23 cellular contexts compared by ENCODE assay signal in genomic region chr4:76484654-76485053, GRCh38. TPM values are rescaled to one million over a fixed set of nuclear protein-coding genes. Genes with fewer than 3 reads are reported as not detected.
"Had no signal": no experiment of that assay in that cellular context is flagged by ENCODE, and none has a peak within 500 bp of the region (broad histone marks: within the 10 kb centered on the region; RNA-seq: fewer than 3 reads in every experiment).

No MANE protein-coding gene starts in this region.

- H3K4me1 Mint-ChIP-seq: activated CD4-positive, alpha-beta T cell treated with anti-CD3 and anti-CD28 coated beads, Interleukin-2, amount 10 ng/mL, durations not matched to agents 7 days and 5 days; activated CD8-positive, alpha-beta memory T cell treated with anti-CD3 and anti-CD28 coated beads, Interleukin-2, amount 10 ng/mL, durations not matched to agents 7 days and 5 days; activated naive CD4-positive, alpha-beta T cell treated with anti-CD3 and anti-CD28 coated beads, Interleukin-2, amount 10 ng/mL, durations not matched to agents 7 days and 5 days; immature natural killer cell had no signal

- H3K9me3 ChIP-seq: lower lobe of right lung, upper lobe of right lung had no signal

- H3K27ac ChIP-seq: cardiac muscle cell, heart right ventricle, lower lobe of right lung, upper lobe of right lung had no signal

- H3K9me3 Mint-ChIP-seq: activated CD8-positive, alpha-beta T cell treated with anti-CD3 and anti-CD28 coated beads for 36 hours had no signal

- DNase-seq: activated CD4-positive, alpha-beta T cell treated with anti-CD3 and anti-CD28 coated beads, Interleukin-2, amount 10 ng/mL, durations not matched to agents 7 days and 5 days; activated CD8-positive, alpha-beta memory T cell treated with anti-CD3 and anti-CD28 coated beads, Interleukin-2, amount 10 ng/mL, durations not matched to agents 7 days and 5 days; activated CD8-positive, alpha-beta T cell treated with anti-CD3 and anti-CD28 coated beads for 36 hours; activated effector memory CD4-positive, alpha-beta T cell treated with anti-CD3 and anti-CD28 coated beads, Interleukin-2, amount 50 U/mL, for 16 hours; activated naive CD4-positive, alpha-beta T cell treated with anti-CD3 and anti-CD28 coated beads, Interleukin-2, amount 10 ng/mL, durations not matched to agents 7 days and 5 days; activated T-cell treated with anti-CD3 and anti-CD28 coated beads for 4 hours; amygdala; cortex of kidney; effector CD4-positive, alpha-beta T cell; erythroblast; foreskin fibroblast; heart right ventricle; immature natural killer cell; lower lobe of right lung; midbrain; posterior cingulate gyrus; retina; stimulated activated CD4-positive, alpha-beta T cell treated with anti-CD3 and anti-CD28 coated beads, Interleukin-4, amount 100 ng/mL, for 1 hour; stimulated activated naive CD4-positive, alpha-beta T cell; upper lobe of right lung had no signal

- H3K4me3 ChIP-seq: cardiac muscle cell, heart right ventricle, lower lobe of right lung, upper lobe of right lung had no signal

- H3K4me3 Mint-ChIP-seq: activated CD4-positive, alpha-beta T cell treated with anti-CD3 and anti-CD28 coated beads, Interleukin-2, amount 10 ng/mL, durations not matched to agents 7 days and 5 days; activated CD8-positive, alpha-beta memory T cell treated with anti-CD3 and anti-CD28 coated beads, Interleukin-2, amount 10 ng/mL, durations not matched to agents 7 days and 5 days; activated CD8-positive, alpha-beta T cell treated with anti-CD3 and anti-CD28 coated beads for 36 hours; activated naive CD4-positive, alpha-beta T cell treated with anti-CD3 and anti-CD28 coated beads, Interleukin-2, amount 10 ng/mL, durations not matched to agents 7 days and 5 days; immature natural killer cell; nephron had no signal

- H3K36me3 Mint-ChIP-seq: activated naive CD4-positive, alpha-beta T cell treated with anti-CD3 and anti-CD28 coated beads, Interleukin-2, amount 10 ng/mL, durations not matched to agents 7 days and 5 days had no signal

- H3K27ac Mint-ChIP-seq: activated CD4-positive, alpha-beta T cell treated with anti-CD3 and anti-CD28 coated beads, Interleukin-2, amount 10 ng/mL, durations not matched to agents 7 days and 5 days; activated CD8-positive, alpha-beta memory T cell treated with anti-CD3 and anti-CD28 coated beads, Interleukin-2, amount 10 ng/mL, durations not matched to agents 7 days and 5 days; activated CD8-positive, alpha-beta T cell treated with anti-CD3 and anti-CD28 coated beads for 36 hours; activated naive CD4-positive, alpha-beta T cell treated with anti-CD3 and anti-CD28 coated beads, Interleukin-2, amount 10 ng/mL, durations not matched to agents 7 days and 5 days; immature natural killer cell; nephron had no signal

- H3K27me3 ChIP-seq: cardiac muscle cell, heart right ventricle, upper lobe of right lung had no signal

- H3K4me1 ChIP-seq: lower lobe of right lung, upper lobe of right lung had no signal

- H3K36me3 ChIP-seq: cardiac muscle cell, heart right ventricle, lower lobe of right lung, upper lobe of right lung had no signal

RNA-seq across cellular contexts. Expression of gene SHROOM3, which starts 49.6 kb away (rescaled TPM):
- total RNA-seq: activated CD4-positive, alpha-beta T cell treated with anti-CD3 and anti-CD28 coated beads, Interleukin-2, amount 10 ng/mL, durations not matched to agents 7 days and 5 days; activated CD8-positive, alpha-beta T cell treated with anti-CD3 and anti-CD28 coated beads for 36 hours; T-helper 2 cell treated with Interferon-gamma antibody and Interleukin-4, amounts not matched to agents 100 ng/mL and 5 ng/mL, for 36 hours had no signal
- polyA plus RNA-seq: immature natural killer cell had no signal
